ENCODE assay signal across 7 cellular contexts in the genomic region with DNA sequence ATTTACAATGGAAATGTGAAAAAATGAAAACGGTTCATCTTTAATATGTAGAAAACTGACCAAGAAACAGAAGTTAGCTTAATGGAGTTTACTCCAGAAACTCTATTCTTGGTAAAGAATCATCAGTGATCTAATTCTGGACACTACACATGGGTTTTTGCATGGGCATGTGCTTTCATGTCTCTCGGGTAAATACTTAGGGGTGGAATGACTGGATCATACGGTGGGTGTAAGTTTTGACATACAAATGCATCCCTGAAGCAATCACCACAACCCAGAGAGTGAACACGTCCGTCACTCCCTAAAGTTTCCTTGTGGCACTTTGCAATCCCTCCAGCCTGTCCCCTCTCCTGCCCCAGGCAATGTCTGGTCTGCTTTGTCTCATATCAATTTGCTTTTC. TPM values are rescaled to one million over a fixed set of nuclear protein-coding genes. Genes with fewer than 3 reads are reported as not detected.
"Had no signal": no experiment of that assay in that cellular context is flagged by ENCODE, and none has a peak within 500 bp of the region (broad histone marks: within the 10 kb centered on the region; RNA-seq: fewer than 3 reads in every experiment).

No MANE protein-coding gene starts in this region.

RNA-seq across cellular contexts. Expression of a gene that starts 11.3 kb away (rescaled TPM):
- total RNA-seq: naive thymus-derived CD8-positive, alpha-beta T cell; natural killer cell treated with Interleukin-12 subunit alpha and Interleukin-12 subunit beta and Interleukin-15 and Interleukin-18, amount 100 ng/mL, for 72 hours; neural crest cell; suprapubic skin; transverse colon; urinary bladder had no signal
- polyA plus RNA-seq: naive thymus-derived CD8-positive, alpha-beta T cell; smooth muscle cell had no signal
